Comparison of ENCODE assay signal across 8 cellular contexts in genomic region chr19:47231215-47232054, GRCh38. TPM values are rescaled to one million over a fixed set of nuclear protein-coding genes. Genes with fewer than 3 reads are reported as not detected.
DNase-seq lines count a peak whose midpoint lies in the region; ATAC-seq and TF ChIP-seq lines count a peak whose summit lies in the region.

No MANE protein-coding gene starts in this region.

- intact Hi-C loops in Panc1 (cut with micrococcal nuclease; ENCODE audit: unreplicated experiment) = no loop called here
- intact Hi-C loops in activated T-helper 2 cell treated with anti-CD3 and anti-CD28 coated beads, Interferon-gamma antibody, Interleukin-2, Interleukin-4, amounts not matched to agents 10 μg/mL and 5 μg/mL and 100 μg/mL, durations not matched to agents 14 hours and 24 hours and 36 hours (cut with micrococcal nuclease) = loop anchor here (1.0 kb wide), 1 partner anchor 10 kb away; no protein-coding TSS in a partner anchor

- no peaks in the 10 kb centered on the region for H3K36me3 Mint-ChIP-seq in activated T-helper 2 cell treated with anti-CD3 and anti-CD28 coated beads, Interferon-gamma antibody, Interleukin-2, Interleukin-4, amounts not matched to agents 10 μg/mL and 5 μg/mL and 100 μg/mL, durations not matched to agents 14 hours and 24 hours and 36 hours (ENCODE audit: low read depth)
- no peaks in the 10 kb centered on the region for H3K36me3 Mint-ChIP-seq in natural killer cell treated with Interleukin-12 subunit alpha and Interleukin-12 subunit beta and Interleukin-15 and Interleukin-18, amount 100 ng/mL, for 72 hours

- H3K9me3 Mint-ChIP-seq in activated T-helper 2 cell treated with anti-CD3 and anti-CD28 coated beads, Interferon-gamma antibody, Interleukin-2, Interleukin-4, amounts not matched to agents 10 μg/mL and 5 μg/mL and 100 μg/mL, durations not matched to agents 14 hours and 24 hours and 36 hours = no peaks in the 10 kb centered on the region
- H3K9me3 Mint-ChIP-seq in natural killer cell treated with Interleukin-12 subunit alpha and Interleukin-12 subunit beta and Interleukin-15 and Interleukin-18, amount 100 ng/mL, for 72 hours = no peaks in the 10 kb centered on the region

- no peaks in the 10 kb centered on the region; the same call in 1 of the 2 replicates for H3K36me3 ChIP-seq in Panc1 (ENCODE audit: control insufficient read depth, insufficient read depth, low read length)

- H3K27ac Mint-ChIP-seq in activated T-helper 2 cell treated with anti-CD3 and anti-CD28 coated beads, Interferon-gamma antibody, Interleukin-2, Interleukin-4, amounts not matched to agents 10 μg/mL and 5 μg/mL and 100 μg/mL, durations not matched to agents 14 hours and 24 hours and 36 hours = peak overlapping the region; percentile 81
- H3K27ac Mint-ChIP-seq in natural killer cell treated with Interleukin-12 subunit alpha and Interleukin-12 subunit beta and Interleukin-15 and Interleukin-18, amount 100 ng/mL, for 72 hours = peak overlapping the region; percentile 49 to 72

- peak overlapping the region; percentile 23; the same call in 1 of the 2 replicates for H3K27ac ChIP-seq in Panc1 (ENCODE audit: low read length)

- in situ Hi-C loops in Panc1 (cut with HindIII; ENCODE audit: low pct_unique_long_range_greater_than_20kb, low sequenced_read_pairs) = no loop called here

- ATAC-seq in HG03108 (IDR thresholded peaks at IDR 0.05; ENCODE audit: unreplicated experiment) (peak; percentile 30), Panc1 (peak; percentile 18)
- peak; percentile 74 to 77 for ATAC-seq in natural killer cell treated with Interleukin-12 subunit alpha and Interleukin-12 subunit beta and Interleukin-15 and Interleukin-18, amount 100 ng/mL, for 72 hours

- CTCF ChIA-PET in Panc1 (lab: Charles Lee) = no interaction called here

- H3K4me3 ChIP-seq in Panc1 (ENCODE audit: low read depth in 2 of 2, low read length in 2 of 2) (peak overlapping the region; percentile 59 to 65), fibroblast of pulmonary artery (replicated peaks; ENCODE audit: low read depth, low read length) (peak overlapping the region; percentile 48)

- TF ChIP-seq CTCF in Panc1 (IDR thresholded peaks at IDR 0.05) = no peak
- no peak for TF ChIP-seq CTCF in fibroblast of pulmonary artery (IDR thresholded peaks at IDR 0.05; ENCODE audit: low read length, missing control alignments)

- peaks cover 2% of the 10 kb centered on the region for H3K27me3 Mint-ChIP-seq in activated T-helper 2 cell treated with anti-CD3 and anti-CD28 coated beads, Interferon-gamma antibody, Interleukin-2, Interleukin-4, amounts not matched to agents 10 μg/mL and 5 μg/mL and 100 μg/mL, durations not matched to agents 14 hours and 24 hours and 36 hours (ENCODE audit: low read depth)
- H3K27me3 Mint-ChIP-seq in natural killer cell treated with Interleukin-12 subunit alpha and Interleukin-12 subunit beta and Interleukin-15 and Interleukin-18, amount 100 ng/mL, for 72 hours = peaks cover 0 to 3% of the 10 kb centered on the region in 2 donors

- no peaks in the 10 kb centered on the region for H3K9me3 ChIP-seq in Panc1 (ENCODE audit: control insufficient read depth, insufficient read depth, low read depth, low read length)

- POLR2A ChIA-PET in Panc1 (lab: Charles Lee) = interaction anchor here (0.8 kb wide), 1 partner anchor 12 kb away, joined by 3 read pairs; no protein-coding TSS in a partner anchor

- no peaks in the 10 kb centered on the region for H3K27me3 ChIP-seq in Panc1 (ENCODE audit: control insufficient read depth, insufficient read depth, low read length)

- BruUV-seq in Panc1 (replicated peaks; lab: Mats Ljungman, UMichigan) = no TSS peak

- DNase-seq in DMS153 treated with DMSO at 0.1 percent for 48 hours (lab: John Stamatoyannopoulos, UW; ENCODE audit: unreplicated experiment) (peak; percentile 32), DMS153 (lab: John Stamatoyannopoulos, UW) (no peak), Panc1 (ENCODE audit: low read depth, low spot score) (no peak), fibroblast of pulmonary artery (ENCODE audit: low read depth) (peak; percentile 85)
- peak; percentile 88 for DNase-seq in activated T-helper 2 cell treated with anti-CD3 and anti-CD28 coated beads, Interferon-gamma antibody, Interleukin-2, Interleukin-4, amounts not matched to agents 10 μg/mL and 5 μg/mL and 100 μg/mL, durations not matched to agents 14 hours and 24 hours and 36 hours (ENCODE audit: low spot score)
- peak; percentile 94 for DNase-seq in natural killer cell treated with Interleukin-12 subunit alpha and Interleukin-12 subunit beta and Interleukin-15 and Interleukin-18, amount 100 ng/mL, for 72 hours (ENCODE audit: low spot score)
- peak; percentile 70 to 93 (median 84) for DNase-seq in stimulated activated naive CD4-positive, alpha-beta T cell (lab: John Stamatoyannopoulos, UW)

- H3K4me1 ChIP-seq in Panc1 (ENCODE audit: control insufficient read depth, insufficient read depth, low read length) = peaks cover 17% of the 10 kb centered on the region

- H3K4me3 Mint-ChIP-seq in activated T-helper 2 cell treated with anti-CD3 and anti-CD28 coated beads, Interferon-gamma antibody, Interleukin-2, Interleukin-4, amounts not matched to agents 10 μg/mL and 5 μg/mL and 100 μg/mL, durations not matched to agents 14 hours and 24 hours and 36 hours (ENCODE audit: low read depth) = peak overlapping the region; percentile 74
- H3K4me3 Mint-ChIP-seq in natural killer cell treated with Interleukin-12 subunit alpha and Interleukin-12 subunit beta and Interleukin-15 and Interleukin-18, amount 100 ng/mL, for 72 hours = peak overlapping the region; percentile 85

- H3K4me1 Mint-ChIP-seq in activated T-helper 2 cell treated with anti-CD3 and anti-CD28 coated beads, Interferon-gamma antibody, Interleukin-2, Interleukin-4, amounts not matched to agents 10 μg/mL and 5 μg/mL and 100 μg/mL, durations not matched to agents 14 hours and 24 hours and 36 hours (ENCODE audit: low read depth) = peaks cover 17% of the 10 kb centered on the region
- H3K4me1 Mint-ChIP-seq in natural killer cell treated with Interleukin-12 subunit alpha and Interleukin-12 subunit beta and Interleukin-15 and Interleukin-18, amount 100 ng/mL, for 72 hours (ENCODE audit: low read depth in 2 of 2) = peaks cover 19 to 28% of the 10 kb centered on the region in 2 donors

RNA-seq across cellular contexts. Expression of gene BBC3, which starts 0.4 kb away (rescaled TPM):
- total RNA-seq in Panc1 (2021; ENCODE audit: unreplicated experiment) = 7.6 TPM
- polyA plus RNA-seq in Panc1 (2012; ENCODE audit: insufficient read length) = 12.9 TPM
- total RNA-seq in activated T-helper 2 cell treated with anti-CD3 and anti-CD28 coated beads, Interferon-gamma antibody, Interleukin-2, Interleukin-4, amounts not matched to agents 10 μg/mL and 5 μg/mL and 100 μg/mL, durations not matched to agents 14 hours and 24 hours and 36 hours = 14.6 and 16.3 TPM in 2 replicates
- 1 to 10 TPM; 4.8 to 9.7 TPM for total RNA-seq in natural killer cell treated with Interleukin-12 subunit alpha and Interleukin-12 subunit beta and Interleukin-15 and Interleukin-18, amount 100 ng/mL, for 72 hours

RNA-seq across cellular contexts. Expression of gene CCDC9, which starts 24.9 kb away (rescaled TPM):
- 29.2 TPM for total RNA-seq in Panc1 (2021; ENCODE audit: unreplicated experiment)
- polyA plus RNA-seq in Panc1 (2012; ENCODE audit: insufficient read length) = 31.2 TPM
- total RNA-seq in activated T-helper 2 cell treated with anti-CD3 and anti-CD28 coated beads, Interferon-gamma antibody, Interleukin-2, Interleukin-4, amounts not matched to agents 10 μg/mL and 5 μg/mL and 100 μg/mL, durations not matched to agents 14 hours and 24 hours and 36 hours = 34.3 and 37.5 TPM in 2 replicates
- 10 to 100 TPM; 42.8 to 58.4 TPM for total RNA-seq in natural killer cell treated with Interleukin-12 subunit alpha and Interleukin-12 subunit beta and Interleukin-15 and Interleukin-18, amount 100 ng/mL, for 72 hours

RNA-seq across cellular contexts. Expression of gene INAFM1, which starts 43.2 kb away (rescaled TPM):
- 13.1 TPM for total RNA-seq in Panc1 (2021; ENCODE audit: unreplicated experiment)
- 23.1 TPM for polyA plus RNA-seq in Panc1 (2012; ENCODE audit: insufficient read length)
- 9.3 and 12.7 TPM in 2 replicates for total RNA-seq in activated T-helper 2 cell treated with anti-CD3 and anti-CD28 coated beads, Interferon-gamma antibody, Interleukin-2, Interleukin-4, amounts not matched to agents 10 μg/mL and 5 μg/mL and 100 μg/mL, durations not matched to agents 14 hours and 24 hours and 36 hours
- total RNA-seq in natural killer cell treated with Interleukin-12 subunit alpha and Interleukin-12 subunit beta and Interleukin-15 and Interleukin-18, amount 100 ng/mL, for 72 hours = 10 to 100 TPM; 14.0 to 16.1 TPM

Comparison
In these comparisons a context has a peak if more than half of its experiments do, and no peak if none do; other contexts are left out.
1. DNase-seq: peak in DMS153 treated with DMSO at 0.1 percent for 48 hours (single experiment), activated T-helper 2 cell treated with anti-CD3 and anti-CD28 coated beads, Interferon-gamma antibody, Interleukin-2, Interleukin-4, amounts not matched to agents 10 μg/mL and 5 μg/mL and 100 μg/mL, durations not matched to agents 14 hours and 24 hours and 36 hours (single experiment), fibroblast of pulmonary artery (single experiment), natural killer cell treated with Interleukin-12 subunit alpha and Interleukin-12 subunit beta and Interleukin-15 and Interleukin-18, amount 100 ng/mL, for 72 hours (single experiment) and stimulated activated naive CD4-positive, alpha-beta T cell (6 of 6); none in DMS153 (single experiment) and Panc1 (single experiment).
2. ATAC-seq: peak in every context shown above with its lines; median percentile 76 in natural killer cell treated with Interleukin-12 subunit alpha and Interleukin-12 subunit beta and Interleukin-15 and Interleukin-18, amount 100 ng/mL, for 72 hours; 30 in HG03108; 18 in Panc1.